In the genomic region with DNA sequence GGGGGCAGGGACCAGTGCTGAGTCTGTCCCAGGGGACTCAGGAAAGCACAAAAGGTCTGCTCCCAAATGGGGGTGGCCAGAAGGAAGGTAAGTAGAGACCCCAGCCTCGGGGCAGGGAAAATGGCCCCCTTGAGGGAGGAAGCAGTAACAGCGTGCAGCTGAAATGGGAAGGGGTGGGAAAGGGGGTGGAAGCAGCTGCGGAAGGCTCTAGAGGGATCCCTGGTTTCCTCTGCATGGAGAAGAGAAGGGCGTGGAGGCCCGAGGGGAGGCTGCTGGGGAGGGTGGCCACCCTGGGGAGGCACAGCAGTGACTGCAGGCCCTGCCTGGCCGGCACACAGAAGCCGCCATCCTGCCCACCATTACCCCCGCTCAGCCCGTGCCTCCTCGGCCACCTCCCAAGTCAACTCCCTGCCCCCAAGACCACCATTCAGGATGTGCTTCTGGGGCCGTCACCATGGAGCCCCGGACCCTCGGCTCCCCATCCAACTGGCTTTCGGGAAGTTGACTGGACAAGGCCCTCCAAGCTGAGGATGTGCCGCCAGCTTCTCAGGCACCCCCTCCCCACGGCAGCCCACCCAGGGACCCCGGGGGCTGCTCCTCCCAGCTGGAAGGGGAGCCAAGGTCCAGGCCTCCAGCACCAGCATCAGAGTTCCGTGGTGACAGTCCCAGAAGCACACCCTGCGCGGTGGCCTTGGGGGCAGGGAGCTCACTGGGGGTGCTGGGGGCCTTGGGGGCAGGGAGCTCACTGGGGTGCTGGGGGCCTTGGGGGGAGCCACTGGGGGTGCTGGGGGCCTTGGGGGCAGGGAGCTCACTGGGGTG, we compare ENCODE assay signal across 27 cellular contexts. TPM values are rescaled to one million over a fixed set of nuclear protein-coding genes. Genes with fewer than 3 reads are reported as not detected.
DNase-seq lines count a peak whose midpoint lies in the region; ATAC-seq, FAIRE-seq and TF ChIP-seq lines count a peak whose summit lies in the region.
"Had no signal": no experiment of that assay in that cellular context is flagged by ENCODE, and none has a peak within 500 bp of the region (broad histone marks: within the 10 kb centered on the region; RNA-seq: fewer than 3 reads in every experiment).

No MANE protein-coding gene starts in this region.

- no peaks in the 10 kb centered on the region for H3K27me3 ChIP-seq in H7 (ENCODE audit: control insufficient read depth, insufficient read depth, low read length)
- H3K27me3 ChIP-seq: cardiac muscle cell, esophagus squamous epithelium, gastrocnemius medialis, MG63 had no signal

- H3K4me3 ChIP-seq in A549 (no peak overlapping the region), H7 (ENCODE audit: insufficient read depth, low read depth, low read length) (no peak overlapping the region; the same call in 1 of the 2 replicates)
- H3K4me3 ChIP-seq: cardiac muscle cell, esophagus squamous epithelium, gastrocnemius medialis, MG63, thoracic aorta had no signal

- peak overlapping the region in 1 of 2 experiments; percentile 30; a peak in 1 of 6 replicates for H3K27ac ChIP-seq in A549
- H3K27ac ChIP-seq: cardiac muscle cell, esophagus squamous epithelium, gastrocnemius medialis, RWPE1, thoracic aorta, VCaP had no signal

- no peak for FAIRE-seq in A549 (lab: Jason Lieb, UNC)
- FAIRE-seq in frontal cortex (lab: Jason Lieb, UNC) = no peak
- FAIRE-seq: islet of Langerhans had no signal

- POLR2A ChIA-PET in A549 (lab: Yijun Ruan, JAX) = no interaction called here

- DNase-seq in A549 (ENCODE audit: low read depth in 1 of 2, low spot score in 1 of 2) (peak in 1 of 2 experiments; percentile 23), H7 (peak; percentile 91), NCI-H69 (lab: John Stamatoyannopoulos, UW) (peak; percentile 20), iPS-NIHi11 (ENCODE audit: low spot score) (peak; percentile 77), NCI-H187 treated with DMSO at 0.1 percent for 48 hours (lab: John Stamatoyannopoulos, UW) (no peak), COR-L47 (lab: John Stamatoyannopoulos, UW) (no peak), frontal cortex (ENCODE audit: low spot score in 2 of 2) (no peak)
- DNase-seq: cortex of kidney, esophagus squamous epithelium, GOT3, hippocampal formation, NCI-H1417 treated with DMSO at 0.1 percent for 48 hours, NCI-H2107, NCI-H446 treated with DMSO at 0.1 percent for 48 hours had no signal

- no peaks in the 10 kb centered on the region for H3K36me3 ChIP-seq in H7 (replicated peaks; ENCODE audit: control insufficient read depth, insufficient read depth, low read length)
- H3K36me3 ChIP-seq: cardiac muscle cell, esophagus squamous epithelium, gastrocnemius medialis, MG63, thoracic aorta had no signal

- TF ChIP-seq RAD21 in A549 (conservative IDR thresholded peaks at IDR 0.05 in 1 of 2, IDR thresholded peaks at IDR 0.05 in 1 of 2) = no peak

- no peaks in the 10 kb centered on the region for H3K9me3 ChIP-seq in A549
- H3K9me3 ChIP-seq: esophagus squamous epithelium, gastrocnemius medialis, MG63, thoracic aorta had no signal

- TF ChIP-seq CTCF in A549 (IDR thresholded peaks at IDR 0.05) = no peak

- TF ChIP-seq EP300 in A549 (IDR thresholded peaks at IDR 0.05) = no peak

- 0 out of 3 replicates have a peak, but pooled peaks cover 3% of the 10 kb centered on the region for H3K4me1 ChIP-seq in A549
- H3K4me1 ChIP-seq: esophagus squamous epithelium, gastrocnemius medialis had no signal

- CTCF ChIA-PET in A549 (lab: Yijun Ruan, JAX) = interaction anchor here (0.8 to 2.6 kb wide), 11 partner anchors 14 to 222 kb away, joined by 3 to 21 read pairs (median 4); partner anchors contain the start of genes CFAP99 and RNF4

- ATAC-seq in A549 (peak; percentile 37 to 56; a peak in 3 of 6 replicates), GM18909 (IDR thresholded peaks at IDR 0.05; ENCODE audit: poor library complexity, unreplicated experiment) (no peak)

- no peak overlapping the region for H3K4me2 ChIP-seq in A549

- 77% methylated on average over 10 of the region's 20 CpGs for WGBS in A549 (ENCODE audit: missing lambda C conversion rate)

- TF ChIP-seq POLR2A in A549 (IDR thresholded peaks at IDR 0.05; ENCODE audit: low read length) = no peak

TF ChIP-seq in A549, 52 proteins besides CTCF, POLR2A, EP300 and RAD21:
- TF ChIP-seq KDM1A (IDR thresholded peaks at IDR 0.05; ENCODE audit: low read depth) = no peak
- TF ChIP-seq BHLHE40 (IDR thresholded peaks at IDR 0.05; ENCODE audit: low read depth, low read length) = no peak
- no peak for TF ChIP-seq RFX5 (IDR thresholded peaks at IDR 0.05)
- TF ChIP-seq NFE2L2 (conservative IDR thresholded peaks at IDR 0.05; ENCODE audit: low read length) = no peak
- TF ChIP-seq CBX2 (IDR thresholded peaks at IDR 0.05; ENCODE audit: borderline replicate concordance, low read depth) = no peak
- no peak for TF ChIP-seq TFCP2L1 (CRISPR knock-in tag; IDR thresholded peaks at IDR 0.05)
- TF ChIP-seq HOXB5 (CRISPR knock-in tag; IDR thresholded peaks at IDR 0.05) = no peak
- TF ChIP-seq HOXA7 (CRISPR knock-in tag; IDR thresholded peaks at IDR 0.05) = no peak
- no peak for TF ChIP-seq NR3C1 (IDR thresholded peaks at IDR 0.05)
- TF ChIP-seq JUNB (IDR thresholded peaks at IDR 0.05) = no peak
- TF ChIP-seq SREBF2 (IDR thresholded peaks at IDR 0.05) = no peak
- no peak for TF ChIP-seq NPAS2 (CRISPR knock-in tag; IDR thresholded peaks at IDR 0.05; ENCODE audit: borderline replicate concordance)
- TF ChIP-seq ZC3H11A (IDR thresholded peaks at IDR 0.05) = no peak
- no peak for TF ChIP-seq EHMT2 (IDR thresholded peaks at IDR 0.05; ENCODE audit: low read depth)
- TF ChIP-seq CBX8 (IDR thresholded peaks at IDR 0.05) = no peak
- TF ChIP-seq, protein P1, sequence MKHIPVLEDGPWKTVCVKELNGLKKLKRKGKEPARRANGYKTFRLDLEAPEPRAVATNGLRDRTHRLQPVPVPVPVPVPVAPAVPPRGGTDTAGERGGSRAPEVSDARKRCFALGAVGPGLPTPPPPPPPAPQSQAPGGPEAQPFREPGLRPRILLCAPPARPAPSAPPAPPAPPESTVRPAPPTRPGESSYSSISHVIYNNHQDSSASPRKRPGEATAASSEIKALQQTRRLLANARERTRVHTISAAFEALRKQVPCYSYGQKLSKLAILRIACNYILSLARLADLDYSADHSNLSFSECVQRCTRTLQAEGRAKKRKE (CRISPR knock-in tag; IDR thresholded peaks at IDR 0.05; ENCODE audit: low read depth) = no peak
- TF ChIP-seq FOSL2 (IDR thresholded peaks at IDR 0.05) = no peak
- TF ChIP-seq FOSL2 (CRISPR knock-in tag; IDR thresholded peaks at IDR 0.05) = no peak
- no peak for TF ChIP-seq ZNF302 (CRISPR knock-in tag; IDR thresholded peaks at IDR 0.05)

RNA-seq across cellular contexts. Expression of gene CFAP99, which starts 23.6 kb away (rescaled TPM):
- 0.11 TPM in 1 of 2 replicates, not detected in the other for polyA plus RNA-seq in A549 (2011; rRNA removed)
- 0.04 and 0.16 TPM in 2 replicates for polyA plus RNA-seq in A549 (2012; cell fraction: cytosol; rRNA removed)
- 0.26 and 0.34 TPM in 2 replicates for polyA plus RNA-seq in A549 (2012; cell fraction: nucleus; rRNA removed)
- 0.08 to 0.14 TPM (median 0.09 TPM) in 3 replicates for polyA plus RNA-seq in A549 (2017; fragmentation: RNase III; extraction: RNeasy Plus Mini Kit Qiagen cat#74134 plus additional on column Dnase treatment)
- not detected in 2 replicates for polyA minus RNA-seq in A549 (2011; rRNA and poly(A)+ RNA removed)
- not detected in 2 replicates for total RNA-seq in H7 (2014; rRNA removed; shearing (Covaris generic))
- total RNA-seq in frontal cortex = not detected
- total RNA-seq: cardiac muscle cell, endodermal cell, gastrocnemius medialis, lower leg skin, posterior vena cava, thoracic aorta had no signal
- polyA plus RNA-seq: aorta, IgD-negative memory B cell had no signal

RNA-seq across cellular contexts. Expression of gene ZFYVE28, which starts 23.9 kb away (rescaled TPM):
- 1.8 and 2.3 TPM in 2 replicates for polyA plus RNA-seq in A549 (2011; rRNA removed)
- 1.8 and 2.3 TPM in 2 replicates for polyA plus RNA-seq in A549 (2012; cell fraction: cytosol; rRNA removed)
- 8.9 and 9.2 TPM in 2 replicates for polyA plus RNA-seq in A549 (2012; cell fraction: nucleus; rRNA removed)
- polyA plus RNA-seq in A549 (2017; fragmentation: RNase III; extraction: RNeasy Plus Mini Kit Qiagen cat#74134 plus additional on column Dnase treatment) = 1.5 to 2.1 TPM (median 1.6 TPM) in 3 replicates
- polyA minus RNA-seq in A549 (2011; rRNA and poly(A)+ RNA removed) = 1.2 and 3.9 TPM in 2 replicates
- total RNA-seq in H7 (2014; rRNA removed; shearing (Covaris generic)) = 2.1 and 5.7 TPM in 2 replicates
- total RNA-seq in frontal cortex = 3.7 TPM

RNA-seq across cellular contexts. Expression of gene RNF4, which starts 26.5 kb away (rescaled TPM):
- polyA plus RNA-seq in A549 (2011; rRNA removed) = 87.3 and 93.5 TPM in 2 replicates
- polyA plus RNA-seq in A549 (2012; cell fraction: cytosol; rRNA removed) = 50.1 and 56.0 TPM in 2 replicates
- 41.5 and 55.4 TPM in 2 replicates for polyA plus RNA-seq in A549 (2012; cell fraction: nucleus; rRNA removed)
- 65.8 to 67.1 TPM (median 66.9 TPM) in 3 replicates for polyA plus RNA-seq in A549 (2017; fragmentation: RNase III; extraction: RNeasy Plus Mini Kit Qiagen cat#74134 plus additional on column Dnase treatment)
- 67.3 and 77.0 TPM in 2 replicates for polyA minus RNA-seq in A549 (2011; rRNA and poly(A)+ RNA removed)
- total RNA-seq in H7 (2014; rRNA removed; shearing (Covaris generic)) = 79.6 and 82.8 TPM in 2 replicates
- 28.1 TPM for total RNA-seq in frontal cortex

Comparison
In these comparisons a context has a peak if more than half of its experiments do, and no peak if none do; other contexts are left out.
1. DNase-seq: peak in H7 (single experiment), NCI-H69 (single experiment) and iPS-NIHi11 (single experiment); none in NCI-H187 treated with DMSO at 0.1 percent for 48 hours (single experiment), COR-L47 (single experiment) and frontal cortex (0 of 2).